ENCODE assay signal across 1 cellular context in the genomic region with DNA sequence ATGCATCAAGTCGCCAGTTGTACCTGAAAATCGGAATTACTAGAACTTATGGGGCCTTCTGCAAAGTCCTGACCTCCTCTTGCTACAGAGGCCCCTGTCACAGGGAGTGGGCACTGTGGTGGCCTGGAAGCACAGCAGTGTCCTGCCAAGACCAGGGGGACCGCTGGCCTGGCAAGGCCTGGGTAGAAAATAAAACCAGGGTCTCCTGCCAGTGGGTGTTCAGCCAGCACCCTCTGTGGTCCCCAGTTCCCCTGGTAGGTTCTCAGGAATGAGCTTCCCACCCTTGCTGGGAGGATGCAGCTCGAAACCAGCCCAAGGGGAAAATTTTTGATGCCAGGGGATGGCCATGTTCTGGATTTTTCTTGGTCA.
TF ChIP-seq lines count a peak whose summit lies in the region.

No MANE protein-coding gene starts in this region.

TF ChIP-seq in HepG2, 621 proteins besides CTCF, POLR2A, EP300 and RAD21 (continued from another document and continues in another):
- TF ChIP-seq, protein P1, sequence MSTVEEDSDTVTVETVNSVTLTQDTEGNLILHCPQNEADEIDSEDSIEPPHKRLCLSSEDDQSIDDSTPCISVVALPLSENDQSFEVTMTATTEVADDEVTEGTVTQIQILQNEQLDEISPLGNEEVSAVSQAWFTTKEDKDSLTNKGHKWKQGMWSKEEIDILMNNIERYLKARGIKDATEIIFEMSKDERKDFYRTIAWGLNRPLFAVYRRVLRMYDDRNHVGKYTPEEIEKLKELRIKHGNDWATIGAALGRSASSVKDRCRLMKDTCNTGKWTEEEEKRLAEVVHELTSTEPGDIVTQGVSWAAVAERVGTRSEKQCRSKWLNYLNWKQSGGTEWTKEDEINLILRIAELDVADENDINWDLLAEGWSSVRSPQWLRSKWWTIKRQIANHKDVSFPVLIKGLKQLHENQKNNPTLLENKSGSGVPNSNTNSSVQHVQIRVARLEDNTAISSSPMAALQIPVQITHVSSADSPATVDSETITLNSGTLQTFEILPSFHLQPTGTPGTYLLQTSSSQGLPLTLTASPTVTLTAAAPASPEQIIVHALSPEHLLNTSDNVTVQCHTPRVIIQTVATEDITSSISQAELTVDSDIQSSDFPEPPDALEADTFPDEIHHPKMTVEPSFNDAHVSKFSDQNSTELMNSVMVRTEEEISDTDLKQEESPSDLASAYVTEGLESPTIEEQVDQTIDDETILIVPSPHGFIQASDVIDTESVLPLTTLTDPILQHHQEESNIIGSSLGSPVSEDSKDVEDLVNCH (CRISPR knock-in tag; IDR thresholded peaks at IDR 0.05): no peak
- TF ChIP-seq FOXP1 (IDR thresholded peaks at IDR 0.05) (no peak), FOXP1 (CRISPR knock-in tag; IDR thresholded peaks at IDR 0.05) (no peak), KLF11 (CRISPR knock-in tag; IDR thresholded peaks at IDR 0.05) (0 out of 2 replicates have a peak, but pooled peaks have one; percentile 1), KAT8 (CRISPR knock-in tag; IDR thresholded peaks at IDR 0.05) (0 out of 2 replicates have a peak, but pooled peaks have one; percentile 7), ZNF180 (CRISPR knock-in tag; IDR thresholded peaks at IDR 0.05; ENCODE audit: borderline replicate concordance, low read depth) (no peak), PITX1 (CRISPR knock-in tag; IDR thresholded peaks at IDR 0.05) (0 out of 2 replicates have a peak, but pooled peaks have one; percentile 7), RARG (CRISPR knock-in tag; IDR thresholded peaks at IDR 0.05; ENCODE audit: low read depth) (no peak), NFE2L2 (IDR thresholded peaks at IDR 0.05; ENCODE audit: low read length) (no peak), KMT2A (CRISPR knock-in tag; IDR thresholded peaks at IDR 0.05) (peak; percentile 5; the same call in 1 of the 2 replicates), AHR (CRISPR knock-in tag; IDR thresholded peaks at IDR 0.05) (no peak), ZNF12 (CRISPR knock-in tag; IDR thresholded peaks at IDR 0.05) (no peak), ZSCAN22 (CRISPR knock-in tag; IDR thresholded peaks at IDR 0.05) (no peak), HNRNPUL1 (IDR thresholded peaks at IDR 0.05; ENCODE audit: low read depth, low read length) (no peak), ZNF570 (CRISPR knock-in tag; IDR thresholded peaks at IDR 0.05; ENCODE audit: borderline replicate concordance) (no peak), ONECUT2 (CRISPR knock-in tag; IDR thresholded peaks at IDR 0.05) (no peak), MYNN (CRISPR knock-in tag; IDR thresholded peaks at IDR 0.05; ENCODE audit: low read depth) (no peak), CAMTA2 (CRISPR knock-in tag; IDR thresholded peaks at IDR 0.05; ENCODE audit: borderline replicate concordance) (peak; percentile 55; the same call in 1 of the 2 replicates), MIER2 (CRISPR knock-in tag; IDR thresholded peaks at IDR 0.05) (no peak), ZNF761 (CRISPR knock-in tag; conservative IDR thresholded peaks at IDR 0.05) (no peak), GTF3A (CRISPR knock-in tag; conservative IDR thresholded peaks at IDR 0.05) (no peak), ZNF354B (CRISPR knock-in tag; IDR thresholded peaks at IDR 0.05) (no peak), ZNF101 (CRISPR knock-in tag; IDR thresholded peaks at IDR 0.05; ENCODE audit: borderline replicate concordance, low read depth) (no peak), KLF16 (CRISPR knock-in tag; IDR thresholded peaks at IDR 0.05) (no peak), XRCC5 (optimal IDR thresholded peaks at IDR 0.05; ENCODE audit: low read length) (no peak), ZNF709 (CRISPR knock-in tag; IDR thresholded peaks at IDR 0.05) (0 out of 2 replicates have a peak, but pooled peaks have one; percentile 47), U2AF2 (IDR thresholded peaks at IDR 0.05; ENCODE audit: low read depth, low read length) (no peak)
- TF ChIP-seq, protein P2, sequence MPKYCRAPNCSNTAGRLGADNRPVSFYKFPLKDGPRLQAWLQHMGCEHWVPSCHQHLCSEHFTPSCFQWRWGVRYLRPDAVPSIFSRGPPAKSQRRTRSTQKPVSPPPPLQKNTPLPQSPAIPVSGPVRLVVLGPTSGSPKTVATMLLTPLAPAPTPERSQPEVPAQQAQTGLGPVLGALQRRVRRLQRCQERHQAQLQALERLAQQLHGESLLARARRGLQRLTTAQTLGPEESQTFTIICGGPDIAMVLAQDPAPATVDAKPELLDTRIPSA (CRISPR knock-in tag; IDR thresholded peaks at IDR 0.05; ENCODE audit: borderline replicate concordance): no peak
- TF ChIP-seq, protein P3, sequence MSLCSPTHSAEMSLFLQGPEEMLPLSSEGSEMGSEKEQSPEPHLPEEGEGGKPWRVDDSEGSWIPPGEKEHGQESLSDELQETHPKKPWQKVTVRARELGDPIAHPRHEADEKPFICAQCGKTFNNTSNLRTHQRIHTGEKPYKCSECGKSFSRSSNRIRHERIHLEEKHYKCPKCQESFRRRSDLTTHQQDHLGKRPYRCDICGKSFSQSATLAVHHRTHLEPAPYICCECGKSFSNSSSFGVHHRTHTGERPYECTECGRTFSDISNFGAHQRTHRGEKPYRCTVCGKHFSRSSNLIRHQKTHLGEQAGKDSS (CRISPR knock-in tag; IDR thresholded peaks at IDR 0.05; ENCODE audit: borderline replicate concordance, low read depth): no peak
- TF ChIP-seq, protein P4, sequence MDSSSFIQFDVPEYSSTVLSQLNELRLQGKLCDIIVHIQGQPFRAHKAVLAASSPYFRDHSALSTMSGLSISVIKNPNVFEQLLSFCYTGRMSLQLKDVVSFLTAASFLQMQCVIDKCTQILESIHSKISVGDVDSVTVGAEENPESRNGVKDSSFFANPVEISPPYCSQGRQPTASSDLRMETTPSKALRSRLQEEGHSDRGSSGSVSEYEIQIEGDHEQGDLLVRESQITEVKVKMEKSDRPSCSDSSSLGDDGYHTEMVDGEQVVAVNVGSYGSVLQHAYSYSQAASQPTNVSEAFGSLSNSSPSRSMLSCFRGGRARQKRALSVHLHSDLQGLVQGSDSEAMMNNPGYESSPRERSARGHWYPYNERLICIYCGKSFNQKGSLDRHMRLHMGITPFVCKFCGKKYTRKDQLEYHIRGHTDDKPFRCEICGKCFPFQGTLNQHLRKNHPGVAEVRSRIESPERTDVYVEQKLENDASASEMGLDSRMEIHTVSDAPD (CRISPR knock-in tag; IDR thresholded peaks at IDR 0.05): no peak
- TF ChIP-seq, protein P5, sequence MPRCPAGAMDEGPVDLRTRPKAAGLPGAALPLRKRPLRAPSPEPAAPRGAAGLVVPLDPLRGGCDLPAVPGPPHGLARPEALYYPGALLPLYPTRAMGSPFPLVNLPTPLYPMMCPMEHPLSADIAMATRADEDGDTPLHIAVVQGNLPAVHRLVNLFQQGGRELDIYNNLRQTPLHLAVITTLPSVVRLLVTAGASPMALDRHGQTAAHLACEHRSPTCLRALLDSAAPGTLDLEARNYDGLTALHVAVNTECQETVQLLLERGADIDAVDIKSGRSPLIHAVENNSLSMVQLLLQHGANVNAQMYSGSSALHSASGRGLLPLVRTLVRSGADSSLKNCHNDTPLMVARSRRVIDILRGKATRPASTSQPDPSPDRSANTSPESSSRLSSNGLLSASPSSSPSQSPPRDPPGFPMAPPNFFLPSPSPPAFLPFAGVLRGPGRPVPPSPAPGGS (CRISPR knock-in tag; IDR thresholded peaks at IDR 0.05): no peak
- TF ChIP-seq, protein P6, sequence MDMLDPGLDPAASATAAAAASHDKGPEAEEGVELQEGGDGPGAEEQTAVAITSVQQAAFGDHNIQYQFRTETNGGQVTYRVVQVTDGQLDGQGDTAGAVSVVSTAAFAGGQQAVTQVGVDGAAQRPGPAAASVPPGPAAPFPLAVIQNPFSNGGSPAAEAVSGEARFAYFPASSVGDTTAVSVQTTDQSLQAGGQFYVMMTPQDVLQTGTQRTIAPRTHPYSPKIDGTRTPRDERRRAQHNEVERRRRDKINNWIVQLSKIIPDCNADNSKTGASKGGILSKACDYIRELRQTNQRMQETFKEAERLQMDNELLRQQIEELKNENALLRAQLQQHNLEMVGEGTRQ (IDR thresholded peaks at IDR 0.05; ENCODE audit: low read depth, low read length): no peak
- TF ChIP-seq, protein P6 (CRISPR knock-in tag; IDR thresholded peaks at IDR 0.05; ENCODE audit: borderline replicate concordance): 0 out of 2 replicates have a peak, but pooled peaks have one; percentile 31
- TF ChIP-seq, protein P7, sequence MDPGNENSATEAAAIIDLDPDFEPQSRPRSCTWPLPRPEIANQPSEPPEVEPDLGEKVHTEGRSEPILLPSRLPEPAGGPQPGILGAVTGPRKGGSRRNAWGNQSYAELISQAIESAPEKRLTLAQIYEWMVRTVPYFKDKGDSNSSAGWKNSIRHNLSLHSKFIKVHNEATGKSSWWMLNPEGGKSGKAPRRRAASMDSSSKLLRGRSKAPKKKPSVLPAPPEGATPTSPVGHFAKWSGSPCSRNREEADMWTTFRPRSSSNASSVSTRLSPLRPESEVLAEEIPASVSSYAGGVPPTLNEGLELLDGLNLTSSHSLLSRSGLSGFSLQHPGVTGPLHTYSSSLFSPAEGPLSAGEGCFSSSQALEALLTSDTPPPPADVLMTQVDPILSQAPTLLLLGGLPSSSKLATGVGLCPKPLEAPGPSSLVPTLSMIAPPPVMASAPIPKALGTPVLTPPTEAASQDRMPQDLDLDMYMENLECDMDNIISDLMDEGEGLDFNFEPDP (CRISPR knock-in tag; conservative IDR thresholded peaks at IDR 0.05): no peak
- TF ChIP-seq, protein P8, sequence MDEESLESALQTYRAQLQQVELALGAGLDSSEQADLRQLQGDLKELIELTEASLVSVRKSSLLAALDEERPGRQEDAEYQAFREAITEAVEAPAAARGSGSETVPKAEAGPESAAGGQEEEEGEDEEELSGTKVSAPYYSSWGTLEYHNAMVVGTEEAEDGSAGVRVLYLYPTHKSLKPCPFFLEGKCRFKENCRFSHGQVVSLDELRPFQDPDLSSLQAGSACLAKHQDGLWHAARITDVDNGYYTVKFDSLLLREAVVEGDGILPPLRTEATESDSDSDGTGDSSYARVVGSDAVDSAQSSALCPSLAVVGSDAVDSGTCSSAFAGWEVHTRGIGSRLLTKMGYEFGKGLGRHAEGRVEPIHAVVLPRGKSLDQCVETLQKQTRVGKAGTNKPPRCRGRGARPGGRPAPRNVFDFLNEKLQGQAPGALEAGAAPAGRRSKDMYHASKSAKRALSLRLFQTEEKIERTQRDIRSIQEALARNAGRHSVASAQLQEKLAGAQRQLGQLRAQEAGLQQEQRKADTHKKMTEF (CRISPR knock-in tag; IDR thresholded peaks at IDR 0.05): 0 out of 2 replicates have a peak, but pooled peaks have one; percentile 10
- TF ChIP-seq, protein P9, sequence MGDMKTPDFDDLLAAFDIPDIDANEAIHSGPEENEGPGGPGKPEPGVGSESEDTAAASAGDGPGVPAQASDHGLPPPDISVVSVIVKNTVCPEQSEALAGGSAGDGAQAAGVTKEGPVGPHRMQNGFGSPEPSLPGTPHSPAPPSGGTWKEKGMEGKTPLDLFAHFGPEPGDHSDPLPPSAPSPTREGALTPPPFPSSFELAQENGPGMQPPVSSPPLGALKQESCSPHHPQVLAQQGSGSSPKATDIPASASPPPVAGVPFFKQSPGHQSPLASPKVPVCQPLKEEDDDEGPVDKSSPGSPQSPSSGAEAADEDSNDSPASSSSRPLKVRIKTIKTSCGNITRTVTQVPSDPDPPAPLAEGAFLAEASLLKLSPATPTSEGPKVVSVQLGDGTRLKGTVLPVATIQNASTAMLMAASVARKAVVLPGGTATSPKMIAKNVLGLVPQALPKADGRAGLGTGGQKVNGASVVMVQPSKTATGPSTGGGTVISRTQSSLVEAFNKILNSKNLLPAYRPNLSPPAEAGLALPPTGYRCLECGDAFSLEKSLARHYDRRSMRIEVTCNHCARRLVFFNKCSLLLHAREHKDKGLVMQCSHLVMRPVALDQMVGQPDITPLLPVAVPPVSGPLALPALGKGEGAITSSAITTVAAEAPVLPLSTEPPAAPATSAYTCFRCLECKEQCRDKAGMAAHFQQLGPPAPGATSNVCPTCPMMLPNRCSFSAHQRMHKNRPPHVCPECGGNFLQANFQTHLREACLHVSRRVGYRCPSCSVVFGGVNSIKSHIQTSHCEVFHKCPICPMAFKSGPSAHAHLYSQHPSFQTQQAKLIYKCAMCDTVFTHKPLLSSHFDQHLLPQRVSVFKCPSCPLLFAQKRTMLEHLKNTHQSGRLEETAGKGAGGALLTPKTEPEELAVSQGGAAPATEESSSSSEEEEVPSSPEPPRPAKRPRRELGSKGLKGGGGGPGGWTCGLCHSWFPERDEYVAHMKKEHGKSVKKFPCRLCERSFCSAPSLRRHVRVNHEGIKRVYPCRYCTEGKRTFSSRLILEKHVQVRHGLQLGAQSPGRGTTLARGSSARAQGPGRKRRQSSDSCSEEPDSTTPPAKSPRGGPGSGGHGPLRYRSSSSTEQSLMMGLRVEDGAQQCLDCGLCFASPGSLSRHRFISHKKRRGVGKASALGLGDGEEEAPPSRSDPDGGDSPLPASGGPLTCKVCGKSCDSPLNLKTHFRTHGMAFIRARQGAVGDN (CRISPR knock-in tag; IDR thresholded peaks at IDR 0.05): peak; percentile 80
- TF ChIP-seq, protein P10, sequence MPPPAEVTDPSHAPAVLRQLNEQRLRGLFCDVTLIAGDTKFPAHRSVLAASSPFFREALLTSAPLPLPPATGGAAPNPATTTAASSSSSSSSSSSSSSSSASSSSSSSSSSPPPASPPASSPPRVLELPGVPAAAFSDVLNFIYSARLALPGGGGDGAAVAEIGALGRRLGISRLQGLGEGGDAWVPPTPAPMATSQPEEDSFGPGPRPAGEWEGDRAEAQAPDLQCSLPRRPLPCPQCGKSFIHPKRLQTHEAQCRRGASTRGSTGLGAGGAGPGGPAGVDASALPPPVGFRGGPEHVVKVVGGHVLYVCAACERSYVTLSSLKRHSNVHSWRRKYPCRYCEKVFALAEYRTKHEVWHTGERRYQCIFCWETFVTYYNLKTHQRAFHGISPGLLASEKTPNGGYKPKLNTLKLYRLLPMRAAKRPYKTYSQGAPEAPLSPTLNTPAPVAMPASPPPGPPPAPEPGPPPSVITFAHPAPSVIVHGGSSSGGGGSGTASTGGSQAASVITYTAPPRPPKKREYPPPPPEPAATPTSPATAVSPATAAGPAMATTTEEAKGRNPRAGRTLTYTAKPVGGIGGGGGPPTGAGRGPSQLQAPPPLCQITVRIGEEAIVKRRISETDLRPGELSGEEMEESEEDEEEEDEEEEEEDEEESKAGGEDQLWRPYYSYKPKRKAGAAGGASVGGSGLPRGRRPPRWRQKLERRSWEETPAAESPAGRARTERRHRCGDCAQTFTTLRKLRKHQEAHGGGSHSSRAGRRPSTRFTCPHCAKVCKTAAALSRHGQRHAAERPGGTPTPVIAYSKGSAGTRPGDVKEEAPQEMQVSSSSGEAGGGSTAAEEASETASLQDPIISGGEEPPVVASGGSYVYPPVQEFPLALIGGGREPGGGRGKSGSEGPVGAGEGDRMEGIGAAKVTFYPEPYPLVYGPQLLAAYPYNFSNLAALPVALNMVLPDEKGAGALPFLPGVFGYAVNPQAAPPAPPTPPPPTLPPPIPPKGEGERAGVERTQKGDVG (CRISPR knock-in tag; IDR thresholded peaks at IDR 0.05; ENCODE audit: borderline replicate concordance): peak; percentile 55; the same call in 1 of the 2 replicates
- TF ChIP-seq, protein P11, sequence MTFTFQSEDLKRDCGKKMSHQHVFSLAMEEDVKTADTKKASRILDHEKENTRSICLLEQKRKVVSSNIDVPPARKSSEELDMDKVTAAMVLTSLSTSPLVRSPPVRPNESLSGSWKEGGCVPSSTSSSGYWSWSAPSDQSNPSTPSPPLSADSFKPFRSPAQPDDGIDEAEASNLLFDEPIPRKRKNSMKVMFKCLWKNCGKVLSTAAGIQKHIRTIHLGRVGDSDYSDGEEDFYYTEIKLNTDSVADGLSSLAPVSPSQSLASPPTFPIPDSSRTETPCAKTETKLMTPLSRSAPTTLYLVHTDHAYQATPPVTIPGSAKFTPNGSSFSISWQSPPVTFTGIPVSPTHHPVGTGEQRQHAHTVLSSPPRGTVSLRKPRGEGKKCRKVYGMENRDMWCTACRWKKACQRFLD (CRISPR knock-in tag; IDR thresholded peaks at IDR 0.05; ENCODE audit: borderline replicate concordance): no peak
